In the genomic region with DNA sequence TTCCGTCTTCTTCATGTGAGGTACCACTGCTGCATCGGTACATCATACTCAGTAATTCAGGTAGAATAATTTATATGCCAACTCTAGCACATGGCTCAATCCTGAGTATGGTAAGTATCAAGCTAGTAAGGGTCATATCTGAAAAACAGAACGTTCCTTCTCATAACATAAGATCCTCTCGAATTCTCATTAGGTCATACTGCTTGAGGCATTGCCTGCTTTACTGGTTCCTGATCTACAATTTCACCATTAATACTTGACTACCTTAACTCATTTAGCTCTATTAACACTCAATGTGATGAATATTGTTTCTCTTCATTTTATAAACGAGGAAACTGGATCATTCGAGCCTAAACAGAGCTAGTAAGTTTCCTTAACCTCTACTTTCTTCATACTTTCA, we compare ENCODE assay signal across 1 cellular context.
TF ChIP-seq lines count a peak whose summit lies in the region.

No MANE protein-coding gene starts in this region.

TF ChIP-seq in A549, 52 proteins besides CTCF, POLR2A, EP300 and RAD21 (continued from another document):
- TF ChIP-seq, protein P1, sequence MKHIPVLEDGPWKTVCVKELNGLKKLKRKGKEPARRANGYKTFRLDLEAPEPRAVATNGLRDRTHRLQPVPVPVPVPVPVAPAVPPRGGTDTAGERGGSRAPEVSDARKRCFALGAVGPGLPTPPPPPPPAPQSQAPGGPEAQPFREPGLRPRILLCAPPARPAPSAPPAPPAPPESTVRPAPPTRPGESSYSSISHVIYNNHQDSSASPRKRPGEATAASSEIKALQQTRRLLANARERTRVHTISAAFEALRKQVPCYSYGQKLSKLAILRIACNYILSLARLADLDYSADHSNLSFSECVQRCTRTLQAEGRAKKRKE (CRISPR knock-in tag; IDR thresholded peaks at IDR 0.05; ENCODE audit: low read depth) = no peak
- TF ChIP-seq, protein P2, sequence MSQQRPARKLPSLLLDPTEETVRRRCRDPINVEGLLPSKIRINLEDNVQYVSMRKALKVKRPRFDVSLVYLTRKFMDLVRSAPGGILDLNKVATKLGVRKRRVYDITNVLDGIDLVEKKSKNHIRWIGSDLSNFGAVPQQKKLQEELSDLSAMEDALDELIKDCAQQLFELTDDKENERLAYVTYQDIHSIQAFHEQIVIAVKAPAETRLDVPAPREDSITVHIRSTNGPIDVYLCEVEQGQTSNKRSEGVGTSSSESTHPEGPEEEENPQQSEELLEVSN (IDR thresholded peaks at IDR 0.05; ENCODE audit: borderline replicate concordance, low read depth) = no peak
- TF ChIP-seq, protein P3, sequence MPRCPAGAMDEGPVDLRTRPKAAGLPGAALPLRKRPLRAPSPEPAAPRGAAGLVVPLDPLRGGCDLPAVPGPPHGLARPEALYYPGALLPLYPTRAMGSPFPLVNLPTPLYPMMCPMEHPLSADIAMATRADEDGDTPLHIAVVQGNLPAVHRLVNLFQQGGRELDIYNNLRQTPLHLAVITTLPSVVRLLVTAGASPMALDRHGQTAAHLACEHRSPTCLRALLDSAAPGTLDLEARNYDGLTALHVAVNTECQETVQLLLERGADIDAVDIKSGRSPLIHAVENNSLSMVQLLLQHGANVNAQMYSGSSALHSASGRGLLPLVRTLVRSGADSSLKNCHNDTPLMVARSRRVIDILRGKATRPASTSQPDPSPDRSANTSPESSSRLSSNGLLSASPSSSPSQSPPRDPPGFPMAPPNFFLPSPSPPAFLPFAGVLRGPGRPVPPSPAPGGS (IDR thresholded peaks at IDR 0.05) = no peak
- TF ChIP-seq CHD2 (IDR thresholded peaks at IDR 0.05; ENCODE audit: low read length, partially characterized antibody) (no peak), CHD4 (IDR thresholded peaks at IDR 0.05; ENCODE audit: borderline replicate concordance) (no peak), HDAC2 (IDR thresholded peaks at IDR 0.05) (no peak), CBX2 (IDR thresholded peaks at IDR 0.05; ENCODE audit: borderline replicate concordance, low read depth) (no peak)
- TF ChIP-seq, protein P4, sequence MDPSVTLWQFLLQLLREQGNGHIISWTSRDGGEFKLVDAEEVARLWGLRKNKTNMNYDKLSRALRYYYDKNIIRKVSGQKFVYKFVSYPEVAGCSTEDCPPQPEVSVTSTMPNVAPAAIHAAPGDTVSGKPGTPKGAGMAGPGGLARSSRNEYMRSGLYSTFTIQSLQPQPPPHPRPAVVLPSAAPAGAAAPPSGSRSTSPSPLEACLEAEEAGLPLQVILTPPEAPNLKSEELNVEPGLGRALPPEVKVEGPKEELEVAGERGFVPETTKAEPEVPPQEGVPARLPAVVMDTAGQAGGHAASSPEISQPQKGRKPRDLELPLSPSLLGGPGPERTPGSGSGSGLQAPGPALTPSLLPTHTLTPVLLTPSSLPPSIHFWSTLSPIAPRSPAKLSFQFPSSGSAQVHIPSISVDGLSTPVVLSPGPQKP (IDR thresholded peaks at IDR 0.05; ENCODE audit: low read depth, low read length) = no peak
TF ChIP-seq in A549: peak in this region for 0.
